Comparison of ENCODE assay signal across 25 cellular contexts in genomic region chr4:64727960-64728359, GRCh38.
DNase-seq lines count a peak whose midpoint lies in the region; ATAC-seq and TF ChIP-seq lines count a peak whose summit lies in the region.
"Had no signal": no experiment of that assay in that cellular context is flagged by ENCODE, and none has a peak within 500 bp of the region (broad histone marks: within the 10 kb centered on the region; RNA-seq: fewer than 3 reads in every experiment).

No MANE protein-coding gene starts in this region.

- H3K4me1 ChIP-seq in HUES48 (ENCODE audit: control insufficient read depth, insufficient read depth, low read length): peaks cover 37% of the 10 kb centered on the region
- H3K4me1 ChIP-seq: BE2C had no signal

- peaks cover 9% of the 10 kb centered on the region; the same call in 1 of the 2 replicates for H3K9me3 ChIP-seq in HUES48 (ENCODE audit: control insufficient read depth, insufficient read depth, low read length)
- H3K9me3 ChIP-seq: BE2C, MG63 had no signal

- POLR2A ChIA-PET in HEK293T (lab: Yijun Ruan, JAX): no interaction called here

- peak overlapping the region; percentile 4; the same call in 1 of the 2 replicates for H3K9ac ChIP-seq in HUES48 (ENCODE audit: low read depth, low read length)

- peak; percentile 64 for DNase-seq in ELF-1 (ENCODE audit: low read depth, low spot score)
- peak; percentile 80 for DNase-seq in cerebellar cortex (ENCODE audit: low spot score)
- peak; percentile 14 for DNase-seq in iPS-NIHi11 (ENCODE audit: low spot score)
- DNase-seq in GM10266 (ENCODE audit: extremely low spot score): no peak
- no peak for DNase-seq in HEK293T (ENCODE audit: extremely low spot score)
- no peak for DNase-seq in NCI-H2196 (lab: John Stamatoyannopoulos, UW; ENCODE audit: unreplicated experiment)
- DNase-seq: 8988T, ACHN, BE2C, Calu3, DMS79 treated with DMSO at 0.1 percent for 48 hours, GOT3, IMR-90, KG1, MG63, NCI-H1105 treated with DMSO at 0.1 percent for 48 hours, NCI-H146, NCI-H1930, NCI-H2107, NCI-H2227 treated with DMSO at 0.1 percent for 48 hours, NCI-H526 treated with DMSO at 0.1 percent for 48 hours, Right ventricle myocardium superior, RPMI8226 had no signal

- H3K36me3 ChIP-seq in HUES48 (ENCODE audit: control insufficient read depth, insufficient read depth, low read length): no peaks in the 10 kb centered on the region
- H3K36me3 ChIP-seq: BE2C, MG63 had no signal

- peak overlapping the region; percentile 87 for H3K27ac ChIP-seq in HUES48 (ENCODE audit: low read depth, low read length)

- ATAC-seq in GM18519 (IDR thresholded peaks at IDR 0.05; ENCODE audit: low FRiP score, unreplicated experiment): no peak

- H3K4me3 ChIP-seq in HUES48 (ENCODE audit: low read depth, low read length): no peak overlapping the region
- H3K4me3 ChIP-seq: MG63 had no signal

- H3K27me3 ChIP-seq in HUES48 (ENCODE audit: control insufficient read depth, insufficient read depth, low read length): no peaks in the 10 kb centered on the region
- H3K27me3 ChIP-seq: BE2C, MG63 had no signal

- no peak for TF ChIP-seq CTCF in GM10266 (IDR thresholded peaks at IDR 0.05; ENCODE audit: control insufficient read depth, insufficient read depth, low read depth, missing control alignments)

- CTCF ChIA-PET in HEK293T (lab: Yijun Ruan, JAX): interaction anchor here (0.5 kb wide), 1 partner anchor 694 kb away, joined by 3 read pairs; no protein-coding TSS in a partner anchor

TF ChIP-seq in HEK293T, 16 proteins besides CTCF, POLR2A, EP300 and RAD21:
- TF ChIP-seq NFRKB (IDR thresholded peaks at IDR 0.05) (no peak), SP1 (IDR thresholded peaks at IDR 0.05) (no peak), ARNT (IDR thresholded peaks at IDR 0.05) (no peak)

Comparison
In these comparisons a context has a peak if more than half of its experiments do, and no peak if none do; other contexts are left out.
1. DNase-seq: peak in ELF-1 (single experiment), cerebellar cortex (single experiment) and iPS-NIHi11 (single experiment); none in GM10266 (single experiment), HEK293T (single experiment) and NCI-H2196 (single experiment).